In the genomic region with DNA sequence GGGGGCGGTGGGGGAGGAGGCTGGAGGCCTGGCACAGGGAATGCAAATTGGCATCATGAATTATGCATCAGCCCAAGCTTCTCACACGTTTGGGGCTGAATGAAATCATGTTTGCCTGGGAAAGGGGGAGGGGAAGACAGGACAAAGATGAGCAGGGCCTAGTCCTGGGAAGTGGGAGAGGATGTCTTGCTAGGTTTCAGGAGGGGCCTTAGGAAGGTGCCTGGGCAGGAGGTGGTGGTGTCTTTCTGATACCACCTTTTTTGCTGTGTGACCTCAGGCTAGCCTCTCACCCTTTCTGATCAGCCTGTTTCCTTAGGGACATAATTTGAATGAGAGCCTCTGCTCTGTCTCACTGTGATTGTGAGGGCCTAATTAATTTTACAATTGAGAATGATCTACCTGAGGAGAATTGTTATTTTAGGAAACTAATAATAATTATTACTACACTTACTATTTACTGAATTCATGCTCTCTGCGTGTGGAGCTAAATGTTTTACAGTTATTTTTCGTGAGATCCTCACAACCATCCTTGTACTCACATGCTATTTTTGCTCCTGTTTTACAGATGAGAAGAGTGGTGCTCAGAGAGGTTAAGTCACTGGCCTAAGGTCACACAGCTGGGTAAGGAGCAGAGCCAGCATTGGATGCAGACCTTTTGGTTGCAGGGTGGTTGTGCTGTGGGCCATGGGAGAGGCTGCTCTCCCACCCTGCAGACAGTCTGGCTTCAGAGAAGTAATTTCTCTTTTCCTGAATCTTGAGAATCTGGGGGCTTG, we compare ENCODE assay signal across 1 cellular context.
TF ChIP-seq lines count a peak whose summit lies in the region.

No MANE protein-coding gene starts in this region.

TF ChIP-seq in H1, 55 proteins besides CTCF, POLR2A, EP300 and RAD21:
- TF ChIP-seq, protein P1, sequence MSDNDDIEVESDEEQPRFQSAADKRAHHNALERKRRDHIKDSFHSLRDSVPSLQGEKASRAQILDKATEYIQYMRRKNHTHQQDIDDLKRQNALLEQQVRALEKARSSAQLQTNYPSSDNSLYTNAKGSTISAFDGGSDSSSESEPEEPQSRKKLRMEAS (IDR thresholded peaks at IDR 0.05): peak; percentile 13; the same call in 1 of the 2 replicates
- TF ChIP-seq HDAC2 (IDR thresholded peaks at IDR 0.05; ENCODE audit: borderline replicate concordance in 1 of 2, low read depth in 2 of 2, low read length in 2 of 2): no peak
- peak; percentile 92 for TF ChIP-seq KDM1A (IDR thresholded peaks at IDR 0.05; ENCODE audit: borderline replicate concordance, low read length)
- 0 out of 2 replicates have a peak, but pooled peaks have one; percentile 52 for TF ChIP-seq POU5F1 (IDR thresholded peaks at IDR 0.05; ENCODE audit: low read depth, low read length)
- TF ChIP-seq SP1 (IDR thresholded peaks at IDR 0.05; ENCODE audit: low read depth, low read length): peak; percentile 59; the same call in 1 of the 2 replicates
TF ChIP-seq in H1: peak in this region for 4.
